8 cellular contexts compared by ENCODE assay signal in genomic region chr6:109690740-109691687, GRCh38. TPM values are rescaled to one million over a fixed set of nuclear protein-coding genes. Genes with fewer than 3 reads are reported as not detected.
DNase-seq lines count a peak whose midpoint lies in the region; TF ChIP-seq lines count a peak whose summit lies in the region.

AK9 (minus strand) TSS chr6:109691202; CDS start chr6:109675745, 15,457 bp downstream.
FIG4 (plus strand) TSS chr6:109691296; CDS start chr6:109691436, 140 bp downstream.

- DNase-seq in H7 (peak; percentile 93), activated gamma-delta T cell (lab: John Stamatoyannopoulos, UW) (peak; percentile 71), fibroblast of villous mesenchyme (ENCODE audit: low read depth) (peak; percentile 89), neural crest cell (ENCODE audit: low read depth, low spot score) (peak; percentile 77)

- H2AFZ ChIP-seq in Loucy (ENCODE audit: low read length), result peak within 1 kb of the TSS; percentile 96

- H3K27ac Mint-ChIP-seq in neural crest cell (ENCODE audit: unreplicated experiment), result peak within 1 kb of the TSS; percentile 83

- H3K27me3 ChIP-seq in H7 (ENCODE audit: control insufficient read depth, insufficient read depth, low read length) (peaks cover 2% of the 10 kb centered on the region), Loucy (ENCODE audit: insufficient read depth, low read length, poor library complexity, severe bottlenecking) (no peaks in the 10 kb centered on the region), stomach smooth muscle (ENCODE audit: control insufficient read depth in 1 of 2, insufficient read depth in 2 of 2, low read length in 2 of 2) (no peaks in the 10 kb centered on the region)

- peak; percentile 61; the same call in 1 of the 2 replicates for TF ChIP-seq POLR2A in Raji (IDR thresholded peaks at IDR 0.05; ENCODE audit: insufficient read depth, low read depth, low read length)

- peak within 1 kb of the TSS; percentile 90 for H3K4me2 ChIP-seq in Loucy (ENCODE audit: low read depth, low read length, poor library complexity, severe bottlenecking)

- peak within 1 kb of the TSS; percentile 89 for H3K27ac ChIP-seq in stomach smooth muscle (ENCODE audit: low read length)

- H3K36me3 Mint-ChIP-seq in neural crest cell (ENCODE audit: low read depth), result peaks cover 2% of the 10 kb centered on the region

- no peaks in the 10 kb centered on the region for H3F3A ChIP-seq in Loucy (ENCODE audit: low read depth)

- TF ChIP-seq CTCF in Loucy (conservative IDR thresholded peaks at IDR 0.05; ENCODE audit: low read length) (peak; percentile 46), fibroblast of villous mesenchyme (IDR thresholded peaks at IDR 0.05; ENCODE audit: insufficient read depth, low read depth, low read length) (no peak), neural crest cell (conservative IDR thresholded peaks at IDR 0.05) (peak; percentile 33)

- H3K9me3 Mint-ChIP-seq in neural crest cell, result no peaks in the 10 kb centered on the region

- H3K36me3 ChIP-seq in ES-I3 (ENCODE audit: insufficient read depth, low read length), result no peaks in the 10 kb centered on the region
- H3K36me3 ChIP-seq in H7 (replicated peaks; ENCODE audit: control insufficient read depth, insufficient read depth, low read length), result no peaks in the 10 kb centered on the region
- no peaks in the 10 kb centered on the region for H3K36me3 ChIP-seq in Loucy (ENCODE audit: insufficient read depth, low read length)
- no peaks in the 10 kb centered on the region for H3K36me3 ChIP-seq in stomach smooth muscle (ENCODE audit: control insufficient read depth in 2 of 2, insufficient read depth in 2 of 2, low read length in 2 of 2)

- peaks cover 21% of the 10 kb centered on the region for H3K4me1 Mint-ChIP-seq in neural crest cell

- peaks cover 20% of the 10 kb centered on the region for H3K79me2 ChIP-seq in Loucy (ENCODE audit: insufficient read depth, low read length)

- H3K4me3 Mint-ChIP-seq in neural crest cell, result peak within 1 kb of the TSS; percentile 92

- peaks cover 6% of the 10 kb centered on the region for H4K20me1 ChIP-seq in Loucy (ENCODE audit: insufficient read depth, low read length, poor library complexity, severe bottlenecking)

- H3K27me3 Mint-ChIP-seq in neural crest cell (ENCODE audit: low read depth), result peaks cover 24% of the 10 kb centered on the region

- H3K9me2 ChIP-seq in Loucy (replicated peaks; ENCODE audit: low read depth, low read length), result no peaks in the 10 kb centered on the region

- H3K9me3 ChIP-seq in ES-I3 (ENCODE audit: control insufficient read depth, insufficient read depth, low read length) (no peaks in the 10 kb centered on the region), Loucy (ENCODE audit: insufficient read depth, low read depth, low read length) (no peaks in the 10 kb centered on the region), stomach smooth muscle (ENCODE audit: control insufficient read depth in 2 of 2, low read length in 2 of 2) (no peaks in the 10 kb centered on the region)

- H3K9ac ChIP-seq in ES-I3 (ENCODE audit: low read depth, low read length) (peak within 1 kb of the TSS; percentile 79), Loucy (ENCODE audit: low read depth, low read length, poor library complexity, severe bottlenecking) (peak within 1 kb of the TSS; percentile 81), stomach smooth muscle (ENCODE audit: low read length in 2 of 2) (peak within 1 kb of the TSS; percentile 98 to 99)

- H3K4me3 ChIP-seq in H7 (ENCODE audit: insufficient read depth, low read depth, low read length) (peak within 1 kb of the TSS; percentile 59), Loucy (ENCODE audit: low read length, poor library complexity, severe bottlenecking) (peak within 1 kb of the TSS; percentile 85), fibroblast of villous mesenchyme (ENCODE audit: low read depth, low read length) (peak within 1 kb of the TSS; percentile 87), stomach smooth muscle (ENCODE audit: low read length in 2 of 2) (peak within 1 kb of the TSS; percentile 89 to 99)

- H3K4me1 ChIP-seq in ES-I3 (ENCODE audit: insufficient read depth, low read length) (no peaks in the 10 kb centered on the region), Loucy (ENCODE audit: insufficient read depth, low read length, poor library complexity, severe bottlenecking) (peaks cover 44% of the 10 kb centered on the region), stomach smooth muscle (ENCODE audit: control insufficient read depth, insufficient read depth, low read length) (peaks cover 3% of the 10 kb centered on the region)

RNA-seq across cellular contexts. Expression of gene AK9, which starts in this region (rescaled TPM):
- total RNA-seq in H7 (2014; rRNA removed; shearing (Covaris generic)), result 1.2 and 1.5 TPM in 2 replicates
- total RNA-seq in fibroblast of villous mesenchyme (3.5 TPM in 2 replicates), neural crest cell (4.8 and 6.0 TPM in 2 replicates)

RNA-seq across cellular contexts. Expression of gene FIG4, which starts in this region (rescaled TPM):
- total RNA-seq in H7 (2014; rRNA removed; shearing (Covaris generic)), result 19.0 and 23.6 TPM in 2 replicates
- total RNA-seq in fibroblast of villous mesenchyme (17.7 and 23.3 TPM in 2 replicates), neural crest cell (12.7 and 14.7 TPM in 2 replicates)

Comparison
In these comparisons a context has a peak if more than half of its experiments do, and no peak if none do; other contexts are left out.
1. Peak in every context shown above with its lines: DNase-seq, H3K4me3 ChIP-seq and H3K27ac ChIP-seq.